ENCODE assay signal across 1 cellular context in genomic region chr13:110006304-110006703, GRCh38.
TF ChIP-seq lines count a peak whose summit lies in the region.

No MANE protein-coding gene starts in this region.

TF ChIP-seq in SK-N-SH treated with all-trans-retinoic acid at 6 μM for 48 hours, 23 proteins besides CTCF, POLR2A, EP300 and RAD21 (continued from another document):
- TF ChIP-seq PATZ1 (CRISPR knock-in tag; IDR thresholded peaks at IDR 0.05; ENCODE audit: borderline replicate concordance) (no peak), ISL1 (CRISPR knock-in tag; IDR thresholded peaks at IDR 0.05) (no peak), SNAI2 (CRISPR knock-in tag; IDR thresholded peaks at IDR 0.05) (no peak), ZC3H10 (CRISPR knock-in tag; IDR thresholded peaks at IDR 0.05) (no peak), CSDC2 (CRISPR knock-in tag; IDR thresholded peaks at IDR 0.05) (no peak)
TF ChIP-seq in SK-N-SH treated with all-trans-retinoic acid at 6 μM for 48 hours: peak in this region for 0.
